ENCODE assay signal across 8 cellular contexts in the genomic region with DNA sequence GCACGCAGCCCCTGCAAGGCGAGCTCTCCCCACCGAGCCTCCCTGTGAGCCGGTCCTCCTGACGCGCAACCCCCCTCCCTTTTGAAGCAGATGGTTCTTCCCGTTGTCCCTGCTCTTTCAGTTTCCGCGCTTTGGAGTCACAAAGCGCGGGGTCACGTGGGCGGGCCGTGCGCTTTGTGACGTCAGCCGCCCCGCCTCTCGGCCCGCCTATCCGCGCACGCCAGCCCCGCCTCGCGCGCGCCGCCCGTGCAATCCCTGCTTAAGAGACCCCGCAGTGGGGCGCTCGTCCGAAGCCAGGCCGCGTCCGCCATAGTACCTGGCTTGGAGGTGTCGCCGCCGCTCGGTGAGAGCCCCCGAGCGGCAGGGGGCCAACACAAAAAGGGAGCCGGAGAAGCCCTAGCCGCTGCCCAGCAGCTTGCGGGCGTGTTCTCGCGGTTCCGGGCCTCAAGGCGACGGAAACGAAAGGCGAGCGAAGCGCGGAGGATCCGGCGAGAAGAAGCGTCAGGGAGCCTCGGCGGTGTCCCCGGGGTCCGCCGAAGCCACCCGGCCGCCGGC. TPM values are rescaled to one million over a fixed set of nuclear protein-coding genes. Genes with fewer than 3 reads are reported as not detected.
A peak's percentile ranks its signal among the peaks of the same experiment; 100 is the strongest.
DNase-seq lines count a peak whose midpoint lies in the region; TF ChIP-seq lines count a peak whose summit lies in the region.

Gene RBBP6, plus strand, starts transcription at position 272 of the 555 bp plus-strand sequence. CDS start 1,061 bp downstream, outside the sequence.

- H3K4me1 ChIP-seq in stomach: peaks cover 28 to 34% (median 31%) of the 10 kb centered on the region in 4 donors

- H3F3A ChIP-seq in neural cell (ENCODE audit: insufficient read depth, low read length, poor library complexity, severe bottlenecking): no peaks in the 10 kb centered on the region

- H3K27ac ChIP-seq in neural cell (ENCODE audit: low read length) (peak within 1 kb of the TSS; percentile 98), stomach (peak within 1 kb of the TSS; percentile 99 to 100 (median 100))

- H2AFZ ChIP-seq in neural cell (ENCODE audit: low read depth, low read length): peak within 1 kb of the TSS; percentile 75

- 0 to 2% (median 0%) methylated on average over 16 to 68 of the region's 68 CpGs for WGBS in stomach, 5 donors

- H3K9me2 ChIP-seq in neural cell (ENCODE audit: insufficient read depth, low read length): no peaks in the 10 kb centered on the region

- peak; percentile 18 for TF ChIP-seq RAD21 in neural cell (conservative IDR thresholded peaks at IDR 0.05)

- peak within 1 kb of the TSS; percentile 99 for H3K9ac ChIP-seq in neural cell (ENCODE audit: low read length)

- peak; percentile 97 for DNase-seq in G401 (ENCODE audit: low spot score)
- peak; percentile 94 for DNase-seq in H7
- DNase-seq in M059J (ENCODE audit: low read depth): peak; percentile 94
- peak; percentile 66 to 69 for DNase-seq in SHP77 (lab: John Stamatoyannopoulos, UW)
- peak; percentile 97 for DNase-seq in activated effector memory CD4-positive, alpha-beta T cell treated with anti-CD3 and anti-CD28 coated beads, Interleukin-2, amount 50 U/mL, for 16 hours
- DNase-seq in fibroblast of the conjunctiva (ENCODE audit: low read depth): peak; percentile 95
- peak; percentile 96 for DNase-seq in stomach

- H4K20me1 ChIP-seq in neural cell (ENCODE audit: insufficient read depth): peaks cover 15% of the 10 kb centered on the region

- intact Hi-C loops in stomach (cut with DNase I; ENCODE audit: low total_unique reads): no loop called here

- no peaks in the 10 kb centered on the region for H3K27me3 ChIP-seq in H7 (ENCODE audit: control insufficient read depth, insufficient read depth, low read length)
- no peaks in the 10 kb centered on the region for H3K27me3 ChIP-seq in neural cell (ENCODE audit: insufficient read depth, low read depth, low read length)
- no peaks in the 10 kb centered on the region for H3K27me3 ChIP-seq in stomach

- no peaks in the 10 kb centered on the region for H3K36me3 ChIP-seq in H7 (replicated peaks; ENCODE audit: control insufficient read depth, insufficient read depth, low read length)
- H3K36me3 ChIP-seq in neural cell (ENCODE audit: insufficient read depth, low read length): no peaks in the 10 kb centered on the region
- H3K36me3 ChIP-seq in stomach: no peaks in the 10 kb centered on the region

- TF ChIP-seq EP300 in neural cell (conservative IDR thresholded peaks at IDR 0.05; ENCODE audit: poor library complexity, severe bottlenecking) (peak; percentile 79), stomach (IDR thresholded peaks at IDR 0.05) (peak; percentile 86)

- H3K4me2 ChIP-seq in neural cell (ENCODE audit: low read length): peak within 1 kb of the TSS; percentile 82

- TF ChIP-seq CTCF in neural cell (IDR thresholded peaks at IDR 0.05; ENCODE audit: poor library complexity, severe bottlenecking) (peak; percentile 67), stomach (IDR thresholded peaks at IDR 0.05) (peak in 2 of 7 experiments; percentile 17 to 46)

- in situ Hi-C loops in G401 (cut with HindIII; ENCODE audit: low sequenced_read_pairs): no loop called here

- peaks cover 46% of the 10 kb centered on the region for H3K79me2 ChIP-seq in neural cell (replicated peaks; ENCODE audit: insufficient read depth, low read length)

- H3K9me3 ChIP-seq in neural cell (ENCODE audit: low read length) (no peaks in the 10 kb centered on the region), stomach (no peaks in the 10 kb centered on the region)

- H3K4me3 ChIP-seq in H7 (ENCODE audit: insufficient read depth, low read depth, low read length) (peak within 1 kb of the TSS; percentile 96), neural cell (ENCODE audit: low read length) (peak within 1 kb of the TSS; percentile 93), stomach (peak within 1 kb of the TSS; percentile 74 to 99 (median 84))

- peak in 2 of 4 donors; percentile 95 to 97 for TF ChIP-seq POLR2A in stomach (IDR thresholded peaks at IDR 0.05)

TF ChIP-seq in neural cell, 6 proteins besides CTCF, POLR2A, EP300 and RAD21:
- peak; percentile 99 for TF ChIP-seq POLR2AphosphoS5 (IDR thresholded peaks at IDR 0.05)
- TF ChIP-seq, protein P1, sequence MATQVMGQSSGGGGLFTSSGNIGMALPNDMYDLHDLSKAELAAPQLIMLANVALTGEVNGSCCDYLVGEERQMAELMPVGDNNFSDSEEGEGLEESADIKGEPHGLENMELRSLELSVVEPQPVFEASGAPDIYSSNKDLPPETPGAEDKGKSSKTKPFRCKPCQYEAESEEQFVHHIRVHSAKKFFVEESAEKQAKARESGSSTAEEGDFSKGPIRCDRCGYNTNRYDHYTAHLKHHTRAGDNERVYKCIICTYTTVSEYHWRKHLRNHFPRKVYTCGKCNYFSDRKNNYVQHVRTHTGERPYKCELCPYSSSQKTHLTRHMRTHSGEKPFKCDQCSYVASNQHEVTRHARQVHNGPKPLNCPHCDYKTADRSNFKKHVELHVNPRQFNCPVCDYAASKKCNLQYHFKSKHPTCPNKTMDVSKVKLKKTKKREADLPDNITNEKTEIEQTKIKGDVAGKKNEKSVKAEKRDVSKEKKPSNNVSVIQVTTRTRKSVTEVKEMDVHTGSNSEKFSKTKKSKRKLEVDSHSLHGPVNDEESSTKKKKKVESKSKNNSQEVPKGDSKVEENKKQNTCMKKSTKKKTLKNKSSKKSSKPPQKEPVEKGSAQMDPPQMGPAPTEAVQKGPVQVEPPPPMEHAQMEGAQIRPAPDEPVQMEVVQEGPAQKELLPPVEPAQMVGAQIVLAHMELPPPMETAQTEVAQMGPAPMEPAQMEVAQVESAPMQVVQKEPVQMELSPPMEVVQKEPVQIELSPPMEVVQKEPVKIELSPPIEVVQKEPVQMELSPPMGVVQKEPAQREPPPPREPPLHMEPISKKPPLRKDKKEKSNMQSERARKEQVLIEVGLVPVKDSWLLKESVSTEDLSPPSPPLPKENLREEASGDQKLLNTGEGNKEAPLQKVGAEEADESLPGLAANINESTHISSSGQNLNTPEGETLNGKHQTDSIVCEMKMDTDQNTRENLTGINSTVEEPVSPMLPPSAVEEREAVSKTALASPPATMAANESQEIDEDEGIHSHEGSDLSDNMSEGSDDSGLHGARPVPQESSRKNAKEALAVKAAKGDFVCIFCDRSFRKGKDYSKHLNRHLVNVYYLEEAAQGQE (IDR thresholded peaks at IDR 0.05; ENCODE audit: borderline replicate concordance): peak; percentile 81
- TF ChIP-seq MXI1 (conservative IDR thresholded peaks at IDR 0.05; ENCODE audit: poor library complexity, severe bottlenecking): peak; percentile 83
- TF ChIP-seq SMC3 (conservative IDR thresholded peaks at IDR 0.05; ENCODE audit: poor library complexity): peak; percentile 38
- TF ChIP-seq EZH2 (IDR thresholded peaks at IDR 0.05; ENCODE audit: borderline replicate concordance, insufficient read depth, low read length, poor library complexity, severe bottlenecking): no peak
- TF ChIP-seq TAF1 (IDR thresholded peaks at IDR 0.05; ENCODE audit: low read depth): peak; percentile 98

RNA-seq across cellular contexts. Expression of gene RBBP6, which starts in this region (rescaled TPM):
- 9.0 and 26.5 TPM in 2 replicates for total RNA-seq in G401 (2014; rRNA removed; shearing (Covaris generic))
- total RNA-seq in H7 (2014; rRNA removed; shearing (Covaris generic)): 29.8 and 39.1 TPM in 2 replicates
- total RNA-seq in M059J (2014; rRNA removed; shearing (Covaris generic)): 19.2 and 31.6 TPM in 2 replicates
- polyA plus RNA-seq in neural cell (75.5 and 95.4 TPM in 2 replicates), stomach (10 to 100 TPM in 2 of 3 donors, 1 to 10 TPM in 1; 9.0 to 33.8 (median 29.8) TPM)
- 76.7 and 103 TPM in 2 replicates for polyA minus RNA-seq in neural cell
- 100 to 1,000 TPM in 1 of 5 donors, 10 to 100 TPM in 4; 23.3 to 130 (median 46.1) TPM for total RNA-seq in stomach

Comparison
In these comparisons a context has a peak if more than half of its experiments do, and no peak if none do; other contexts are left out.
1. Peak in every context shown above with its lines: DNase-seq, H3K4me3 ChIP-seq and H3K27ac ChIP-seq.